Comparison of ENCODE assay signal across 7 cellular contexts in genomic region chr7:99557196-99557607, GRCh38. TPM values are rescaled to one million over a fixed set of nuclear protein-coding genes. Genes with fewer than 3 reads are reported as not detected.
A peak's percentile ranks its signal among the peaks of the same experiment; 100 is the strongest.
DNase-seq lines count a peak whose midpoint lies in the region; TF ChIP-seq lines count a peak whose summit lies in the region.

No MANE protein-coding gene starts in this region.

- peak overlapping the region; percentile 98 for H3K4me3 Mint-ChIP-seq in HFFc6
- H3K4me3 Mint-ChIP-seq in activated T-helper 1 cell treated with anti-CD3 and anti-CD28 coated beads, Interleukin-12 subunit alpha, Interleukin-12 subunit beta, Interleukin-2, Interleukin-4 antibody, amounts not matched to agents 30 ng/mL and 10 ng/mL and 1 ng/mL, durations not matched to agents 14 hours and 24 hours and 36 hours, result peak overlapping the region; percentile 100
- H3K4me3 Mint-ChIP-seq in immature natural killer cell, result peak overlapping the region; percentile 94 to 99 (median 96)

- peaks cover 45% of the 10 kb centered on the region for H3K4me1 Mint-ChIP-seq in HFFc6 (ENCODE audit: low read depth)
- H3K4me1 Mint-ChIP-seq in activated T-helper 1 cell treated with anti-CD3 and anti-CD28 coated beads, Interleukin-12 subunit alpha, Interleukin-12 subunit beta, Interleukin-2, Interleukin-4 antibody, amounts not matched to agents 30 ng/mL and 10 ng/mL and 1 ng/mL, durations not matched to agents 14 hours and 24 hours and 36 hours (ENCODE audit: low read depth), result peaks cover 46% of the 10 kb centered on the region
- peaks cover 44 to 53% of the 10 kb centered on the region in 2 donors for H3K4me1 Mint-ChIP-seq in immature natural killer cell

- intact Hi-C loops in activated T-helper 1 cell treated with anti-CD3 and anti-CD28 coated beads, Interleukin-12 subunit alpha, Interleukin-12 subunit beta, Interleukin-2, Interleukin-4 antibody, amounts not matched to agents 30 ng/mL and 10 ng/mL and 1 ng/mL, durations not matched to agents 14 hours and 24 hours and 36 hours (cut with micrococcal nuclease), result loop anchor here (5.0 to 10.0 kb wide), 2 partner anchors 438 to 460 kb away; partner anchors contain the start of gene ZKSCAN1
- intact Hi-C loops in spleen (cut with DNase I; ENCODE audit: low total_unique reads), result no loop called here

- peaks cover 20 to 76% (median 58%) of the 10 kb centered on the region in 6 donors for H3K4me1 ChIP-seq in spleen

- H3K27ac Mint-ChIP-seq in HFFc6 (peak overlapping the region; percentile 96), immature natural killer cell (peak overlapping the region; percentile 96 to 100 (median 98))
- H3K27ac Mint-ChIP-seq in activated T-helper 1 cell treated with anti-CD3 and anti-CD28 coated beads, Interleukin-12 subunit alpha, Interleukin-12 subunit beta, Interleukin-2, Interleukin-4 antibody, amounts not matched to agents 30 ng/mL and 10 ng/mL and 1 ng/mL, durations not matched to agents 14 hours and 24 hours and 36 hours, result peak overlapping the region; percentile 98

- H3K9me3 ChIP-seq in spleen, result no peaks in the 10 kb centered on the region

- peak overlapping the region in 7 of 8 donors; percentile 92 to 100 (median 97) for H3K27ac ChIP-seq in spleen

- H3K9me3 Mint-ChIP-seq in HFFc6 (no peaks in the 10 kb centered on the region), immature natural killer cell (no peaks in the 10 kb centered on the region)
- no peaks in the 10 kb centered on the region for H3K9me3 Mint-ChIP-seq in activated T-helper 1 cell treated with anti-CD3 and anti-CD28 coated beads, Interleukin-12 subunit alpha, Interleukin-12 subunit beta, Interleukin-2, Interleukin-4 antibody, amounts not matched to agents 30 ng/mL and 10 ng/mL and 1 ng/mL, durations not matched to agents 14 hours and 24 hours and 36 hours

- H3K27me3 Mint-ChIP-seq in HFFc6 (ENCODE audit: insufficient read depth), result no peaks in the 10 kb centered on the region; the same call in none of the 2 replicates
- no peaks in the 10 kb centered on the region for H3K27me3 Mint-ChIP-seq in activated T-helper 1 cell treated with anti-CD3 and anti-CD28 coated beads, Interleukin-12 subunit alpha, Interleukin-12 subunit beta, Interleukin-2, Interleukin-4 antibody, amounts not matched to agents 30 ng/mL and 10 ng/mL and 1 ng/mL, durations not matched to agents 14 hours and 24 hours and 36 hours (ENCODE audit: insufficient read depth)
- peaks cover 9 to 21% (median 9%) of the 10 kb centered on the region in 3 donors for H3K27me3 Mint-ChIP-seq in immature natural killer cell (ENCODE audit: low read depth in 3 of 3)

- peaks cover 0 to 61% (median 31%) of the 10 kb centered on the region in 6 donors for H3K36me3 ChIP-seq in spleen

- DNase-seq in HFFc6 (no peak), immature natural killer cell (no peak), spleen (no peak), NCI-H187 (lab: John Stamatoyannopoulos, UW) (no peak), SKM-1 (lab: John Stamatoyannopoulos, UW; ENCODE audit: unreplicated experiment) (no peak), activated gamma-delta T cell treated with Interleukin-2 at 50 U/mL for 16 hours (no peak)
- DNase-seq in activated T-helper 1 cell treated with anti-CD3 and anti-CD28 coated beads, Interleukin-12 subunit alpha, Interleukin-12 subunit beta, Interleukin-2, Interleukin-4 antibody, amounts not matched to agents 30 ng/mL and 10 ng/mL and 1 ng/mL, durations not matched to agents 14 hours and 24 hours and 36 hours (ENCODE audit: low spot score), result no peak

- H3K36me3 Mint-ChIP-seq in HFFc6 (ENCODE audit: low read depth) (peaks cover 45% of the 10 kb centered on the region), immature natural killer cell (peaks cover 9 to 10% (median 10%) of the 10 kb centered on the region in 3 donors)
- H3K36me3 Mint-ChIP-seq in activated T-helper 1 cell treated with anti-CD3 and anti-CD28 coated beads, Interleukin-12 subunit alpha, Interleukin-12 subunit beta, Interleukin-2, Interleukin-4 antibody, amounts not matched to agents 30 ng/mL and 10 ng/mL and 1 ng/mL, durations not matched to agents 14 hours and 24 hours and 36 hours (ENCODE audit: low read depth), result peaks cover 26% of the 10 kb centered on the region

- TF ChIP-seq POLR2A in spleen (IDR thresholded peaks at IDR 0.05), result no peak

- no peaks in the 10 kb centered on the region for H3K27me3 ChIP-seq in spleen (replicated peaks in 1 of 7)

- no peak for TF ChIP-seq CTCF in HFFc6 (IDR thresholded peaks at IDR 0.05)
- TF ChIP-seq CTCF in spleen (IDR thresholded peaks at IDR 0.05 in 8 of 11, conservative IDR thresholded peaks at IDR 0.05 in 3 of 11), result no peak

- H3K4me3 ChIP-seq in spleen, result peak overlapping the region; percentile 36 to 95 (median 69)

- WGBS in spleen, 5 donors, result 64 to 83% (median 75%) methylated on average over 4 of the region's 4 CpGs

RNA-seq across cellular contexts. Expression of gene ZNF655, which starts 1.2 kb away (rescaled TPM):
- total RNA-seq in HFFc6 (2021; fragmentation: NEBNext Ultra II Directional; extraction: Animal tissue kit (Norgen Biotek cat#: 25700)), result 10 to 100 TPM; 38.6 to 50.0 (median 43.5) TPM
- total RNA-seq in activated T-helper 1 cell treated with anti-CD3 and anti-CD28 coated beads, Interleukin-12 subunit alpha, Interleukin-12 subunit beta, Interleukin-2, Interleukin-4 antibody, amounts not matched to agents 30 ng/mL and 10 ng/mL and 1 ng/mL, durations not matched to agents 14 hours and 24 hours and 36 hours, result 77.9 and 79.9 TPM in 2 replicates
- polyA plus RNA-seq in immature natural killer cell (10 to 100 TPM; 69.8 to 98.9 (median 75.0) TPM), spleen (10 to 100 TPM; 34.5 to 56.1 (median 49.8) TPM)
- 100 to 1,000 TPM in 3 of 7 donors, 10 to 100 TPM in 4; 70.9 to 176 (median 98.2) TPM for total RNA-seq in spleen

RNA-seq across cellular contexts. Expression of gene FAM200A, which starts 5.3 kb away (rescaled TPM):
- 1 to 10 TPM; 3.6 to 5.5 (median 5.3) TPM for total RNA-seq in HFFc6 (2021; fragmentation: NEBNext Ultra II Directional; extraction: Animal tissue kit (Norgen Biotek cat#: 25700))
- total RNA-seq in activated T-helper 1 cell treated with anti-CD3 and anti-CD28 coated beads, Interleukin-12 subunit alpha, Interleukin-12 subunit beta, Interleukin-2, Interleukin-4 antibody, amounts not matched to agents 30 ng/mL and 10 ng/mL and 1 ng/mL, durations not matched to agents 14 hours and 24 hours and 36 hours, result 4.7 and 5.2 TPM in 2 replicates
- polyA plus RNA-seq in immature natural killer cell (1 to 10 TPM in 2 of 3 donors, not detected in 1; 1.9 to 4.7 TPM), spleen (1 to 10 TPM; 4.9 to 5.5 (median 5.0) TPM)
- 1 to 10 TPM; 5.3 to 9.2 (median 6.1) TPM for total RNA-seq in spleen

RNA-seq across cellular contexts. Expression of gene TMEM225B, which starts 40.9 kb away (rescaled TPM):
- 1 to 10 TPM in 1 of 6 experiments, under 1 TPM in 5; 0.24 to 1.4 (median 0.52) TPM for total RNA-seq in HFFc6 (2021; fragmentation: NEBNext Ultra II Directional; extraction: Animal tissue kit (Norgen Biotek cat#: 25700))
- total RNA-seq in activated T-helper 1 cell treated with anti-CD3 and anti-CD28 coated beads, Interleukin-12 subunit alpha, Interleukin-12 subunit beta, Interleukin-2, Interleukin-4 antibody, amounts not matched to agents 30 ng/mL and 10 ng/mL and 1 ng/mL, durations not matched to agents 14 hours and 24 hours and 36 hours, result 0.60 and 0.64 TPM in 2 replicates
- polyA plus RNA-seq in immature natural killer cell, result 1 to 10 TPM; 1.3 to 6.5 (median 2.8) TPM
- total RNA-seq in spleen, result 1 to 10 TPM in 2 of 7 donors, under 1 TPM in 3, not detected in 2; 0.43 to 1.4 (median 0.77) TPM
- 1 to 10 TPM in 2 of 3 donors, under 1 TPM in 1; 0.91 to 1.6 (median 1.3) TPM for polyA plus RNA-seq in spleen

RNA-seq across cellular contexts. Expression of gene ZKSCAN5, which starts 52.7 kb away (rescaled TPM):
- total RNA-seq in HFFc6 (2021; fragmentation: NEBNext Ultra II Directional; extraction: Animal tissue kit (Norgen Biotek cat#: 25700)), result 10 to 100 TPM in 5 of 6 experiments, 1 to 10 TPM in 1; 10.0 to 12.8 (median 11.3) TPM
- total RNA-seq in activated T-helper 1 cell treated with anti-CD3 and anti-CD28 coated beads, Interleukin-12 subunit alpha, Interleukin-12 subunit beta, Interleukin-2, Interleukin-4 antibody, amounts not matched to agents 30 ng/mL and 10 ng/mL and 1 ng/mL, durations not matched to agents 14 hours and 24 hours and 36 hours, result 8.0 and 8.1 TPM in 2 replicates
- polyA plus RNA-seq in immature natural killer cell, result 1 to 10 TPM; 3.2 to 9.4 (median 4.6) TPM
- 10 to 100 TPM in 3 of 7 donors, 1 to 10 TPM in 4; 7.5 to 12.2 (median 9.2) TPM for total RNA-seq in spleen
- 1 to 10 TPM; 2.9 to 3.6 (median 3.0) TPM for polyA plus RNA-seq in spleen

RNA-seq across cellular contexts. Expression of gene ZNF394, which starts 57.1 kb away (rescaled TPM):
- 10 to 100 TPM; 12.7 to 15.1 (median 14.4) TPM for total RNA-seq in HFFc6 (2021; fragmentation: NEBNext Ultra II Directional; extraction: Animal tissue kit (Norgen Biotek cat#: 25700))
- 38.3 and 40.8 TPM in 2 replicates for total RNA-seq in activated T-helper 1 cell treated with anti-CD3 and anti-CD28 coated beads, Interleukin-12 subunit alpha, Interleukin-12 subunit beta, Interleukin-2, Interleukin-4 antibody, amounts not matched to agents 30 ng/mL and 10 ng/mL and 1 ng/mL, durations not matched to agents 14 hours and 24 hours and 36 hours
- polyA plus RNA-seq in immature natural killer cell (10 to 100 TPM; 68.6 to 91.7 (median 76.0) TPM), spleen (10 to 100 TPM; 25.8 to 37.5 (median 32.3) TPM)
- total RNA-seq in spleen, result 10 to 100 TPM; 46.3 to 96.2 (median 52.0) TPM
